Comparison of ENCODE assay signal across 1 cellular context in genomic region chrX:48918644-48919340, GRCh38.
TF ChIP-seq lines count a peak whose summit lies in the region.

Gene PIM2, minus strand, starts transcription at chrX:48919024. Its CDS starts 190 bp downstream, at chrX:48918834.

TF ChIP-seq in WTC11, 78 proteins besides CTCF, POLR2A, EP300 and RAD21 (continued from another document):
- TF ChIP-seq ZNF532 (CRISPR knock-in tag; IDR thresholded peaks at IDR 0.05; ENCODE audit: borderline replicate concordance): no peak
- TF ChIP-seq ETV6 (CRISPR knock-in tag; IDR thresholded peaks at IDR 0.05): no peak
- peak; percentile 24; the same call in 1 of the 2 replicates for TF ChIP-seq ARID4B (CRISPR knock-in tag; IDR thresholded peaks at IDR 0.05; ENCODE audit: borderline replicate concordance)
- TF ChIP-seq USF1 (CRISPR knock-in tag; IDR thresholded peaks at IDR 0.05): peak; percentile 75; the same call in 1 of the 2 replicates
- no peak for TF ChIP-seq FOXJ3 (CRISPR knock-in tag; IDR thresholded peaks at IDR 0.05; ENCODE audit: borderline replicate concordance)
- TF ChIP-seq E2F5 (CRISPR knock-in tag; IDR thresholded peaks at IDR 0.05): no peak
- TF ChIP-seq IRF2 (CRISPR knock-in tag; IDR thresholded peaks at IDR 0.05; ENCODE audit: borderline replicate concordance, low read depth): no peak
- TF ChIP-seq EMX1 (CRISPR knock-in tag; IDR thresholded peaks at IDR 0.05): no peak
- no peak for TF ChIP-seq PRDM15 (CRISPR knock-in tag; IDR thresholded peaks at IDR 0.05)
- no peak for TF ChIP-seq AFF4 (CRISPR knock-in tag; IDR thresholded peaks at IDR 0.05; ENCODE audit: borderline replicate concordance)
- no peak for TF ChIP-seq FOXP4 (CRISPR knock-in tag; IDR thresholded peaks at IDR 0.05)
- no peak for TF ChIP-seq ZNF423 (CRISPR knock-in tag; IDR thresholded peaks at IDR 0.05)
- TF ChIP-seq KAT7 (CRISPR knock-in tag; IDR thresholded peaks at IDR 0.05; ENCODE audit: borderline replicate concordance): no peak
- no peak for TF ChIP-seq RORB (CRISPR knock-in tag; IDR thresholded peaks at IDR 0.05)
- TF ChIP-seq ZNF219 (CRISPR knock-in tag; IDR thresholded peaks at IDR 0.05; ENCODE audit: borderline replicate concordance): no peak
- TF ChIP-seq ATF1 (CRISPR knock-in tag; IDR thresholded peaks at IDR 0.05): no peak
- TF ChIP-seq NR1H2 (CRISPR knock-in tag; IDR thresholded peaks at IDR 0.05): no peak
- TF ChIP-seq JUN (CRISPR knock-in tag; IDR thresholded peaks at IDR 0.05): peak; percentile 28; the same call in 1 of the 2 replicates
- no peak for TF ChIP-seq GRHL2 (CRISPR knock-in tag; IDR thresholded peaks at IDR 0.05; ENCODE audit: insufficient replicate concordance, severe bottlenecking)
- 0 out of 2 replicates have a peak, but pooled peaks have one; percentile 24 for TF ChIP-seq NFATC4 (CRISPR knock-in tag; IDR thresholded peaks at IDR 0.05)
